ENCODE assay signal across 17 cellular contexts in genomic region chr10:60753817-60754216, GRCh38. TPM values are rescaled to one million over a fixed set of nuclear protein-coding genes. Genes with fewer than 3 reads are reported as not detected.
A peak's percentile ranks its signal among the peaks of the same experiment; 100 is the strongest.
DNase-seq lines count a peak whose midpoint lies in the region; ATAC-seq and TF ChIP-seq lines count a peak whose summit lies in the region.
"Had no signal": no experiment of that assay in that cellular context is flagged by ENCODE, and none has a peak within 500 bp of the region (broad histone marks: within the 10 kb centered on the region; RNA-seq: fewer than 3 reads in every experiment).

No MANE protein-coding gene starts in this region.

- H2AFZ ChIP-seq in parathyroid adenoma = no peak overlapping the region

- H3K9ac ChIP-seq in parathyroid adenoma = no peak overlapping the region
- H3K9ac ChIP-seq: BLaER1 treated with 17β-estradiol and CSF1 and Interleukin-3, amounts not matched to agents 10 nM and 100 nM had no signal

- H3K27me3 ChIP-seq in parathyroid adenoma (ENCODE audit: control insufficient read depth, insufficient read depth, low read length) = no peaks in the 10 kb centered on the region
- H3K27me3 ChIP-seq: BLaER1 treated with 17β-estradiol and CSF1 and Interleukin-3, amounts not matched to agents 10 nM and 100 nM had no signal

- POLR2A ChIA-PET in HEK293 (lab: Yijun Ruan, JAX) = no interaction called here

- no peaks in the 10 kb centered on the region for H3K79me2 ChIP-seq in parathyroid adenoma

- H3K27ac ChIP-seq in HEK293 (ENCODE audit: extremely low read depth, low read depth, low read length) (no peak overlapping the region), parathyroid adenoma (no peak overlapping the region)
- H3K27ac ChIP-seq: 22Rv1; A549; BLaER1 treated with 17β-estradiol and CSF1 and Interleukin-3, amounts not matched to agents 10 nM and 100 nM; C4-2B had no signal

- ATAC-seq in left colon (peak; percentile 45), HG02571 (IDR thresholded peaks at IDR 0.05; ENCODE audit: unreplicated experiment) (no peak)
- ATAC-seq: A549; CD8-positive, alpha-beta T cell had no signal

- H3K4me2 ChIP-seq in parathyroid adenoma (ENCODE audit: low read length) = peak overlapping the region; percentile 16
- H3K4me2 ChIP-seq: A549; BLaER1 treated with 17β-estradiol and CSF1 and Interleukin-3, amounts not matched to agents 10 nM and 100 nM had no signal

- H3K36me3 ChIP-seq in HEK293 (ENCODE audit: control insufficient read depth in 2 of 2, insufficient read depth in 1 of 2, low read length in 2 of 2) = no peaks in the 10 kb centered on the region
- no peaks in the 10 kb centered on the region for H3K36me3 ChIP-seq in parathyroid adenoma (ENCODE audit: control insufficient read depth, insufficient read depth, low read length)
- H3K36me3 ChIP-seq: BLaER1 treated with 17β-estradiol and CSF1 and Interleukin-3, amounts not matched to agents 10 nM and 100 nM had no signal

- intact Hi-C loops in left colon (cut with DNase I, micrococcal nuclease) = no loop called here

- no peak overlapping the region for H3K4me3 ChIP-seq in HEK293 (ENCODE audit: low read depth, low read length)
- no peak overlapping the region for H3K4me3 ChIP-seq in parathyroid adenoma (ENCODE audit: low read depth, low read length)
- H3K4me3 ChIP-seq: A549; BLaER1 treated with 17β-estradiol and CSF1 and Interleukin-3, amounts not matched to agents 10 nM and 100 nM had no signal

- CTCF ChIA-PET in HEK293 (lab: Yijun Ruan, JAX) = interaction anchor here (0.5 to 1.3 kb wide), 2 partner anchors 9 to 34 kb away, joined by 3 read pairs; no protein-coding TSS in a partner anchor

- TF ChIP-seq CTCF in HEK293 (tag by site-specific recombination; IDR thresholded peaks at IDR 0.05) (no peak), parathyroid adenoma (IDR thresholded peaks at IDR 0.05) (no peak)

- DNase-seq in left colon = no peak
- DNase-seq in iPS-NIHi11 (ENCODE audit: low spot score) = no peak
- no peak for DNase-seq in NCI-H524 treated with DMSO at 0.1 percent for 48 hours (lab: John Stamatoyannopoulos, UW)
- DNase-seq: AML-193; Caco-2; Calu3; CD4-positive, alpha-beta T cell; CD8-positive, alpha-beta T cell; DMS79 treated with DMSO at 0.1 percent for 48 hours; GF-D8 had no signal

- H3K4me1 ChIP-seq in HEK293 (ENCODE audit: control insufficient read depth, insufficient read depth, low read length) (peaks cover 11% of the 10 kb centered on the region), parathyroid adenoma (no peaks in the 10 kb centered on the region)
- H3K4me1 ChIP-seq: BLaER1 treated with 17β-estradiol and CSF1 and Interleukin-3, amounts not matched to agents 10 nM and 100 nM had no signal

- H3K9me3 ChIP-seq in HEK293 (ENCODE audit: control insufficient read depth, insufficient read depth, low read depth, low read length) (no peaks in the 10 kb centered on the region), parathyroid adenoma (ENCODE audit: control insufficient read depth, low read length) (no peaks in the 10 kb centered on the region)
- H3K9me3 ChIP-seq: A549; BLaER1 treated with 17β-estradiol and CSF1 and Interleukin-3, amounts not matched to agents 10 nM and 100 nM; Caco-2 had no signal

TF ChIP-seq in HEK293, 187 proteins besides CTCF, POLR2A, EP300 and RAD21:
- TF ChIP-seq TRIM28 (IDR thresholded peaks at IDR 0.05; ENCODE audit: borderline replicate concordance, low read length) (no peak), SCRT2 (tag by site-specific recombination; IDR thresholded peaks at IDR 0.05) (peak; percentile 36; the same call in 1 of the 2 replicates)

RNA-seq across cellular contexts. Expression of gene CDK1, which starts 24.5 kb away (rescaled TPM):
- total RNA-seq in left colon = 10 to 100 TPM in 1 of 2 donors, 1 to 10 TPM in 1; 5.9 to 12.9 TPM
